In genomic region chr1:240308061-240308460, GRCh38 we compare ENCODE assay signal across 15 cellular contexts.
DNase-seq lines count a peak whose midpoint lies in the region; TF ChIP-seq lines count a peak whose summit lies in the region.
"Had no signal": no experiment of that assay in that cellular context is flagged by ENCODE, and none has a peak within 500 bp of the region (broad histone marks: within the 10 kb centered on the region; RNA-seq: fewer than 3 reads in every experiment).

No MANE protein-coding gene starts in this region.

- no TSS peak for BruUV-seq in MCF 10A (replicated peaks; lab: Mats Ljungman, UMichigan)

- no peak for DNase-seq in MCF 10A (ENCODE audit: unreplicated experiment)
- DNase-seq in breast epithelium (ENCODE audit: low spot score in 2 of 2), result no peak
- peak; percentile 3 to 31 for DNase-seq in SJCRH30
- DNase-seq in myocyte (ENCODE audit: low read depth), result peak; percentile 64
- DNase-seq in NOMO-1 treated with dmso at 0.1 percent for 144 hours (lab: John Stamatoyannopoulos, UW; ENCODE audit: unreplicated experiment), result no peak
- DNase-seq in putamen (ENCODE audit: low spot score), result no peak
- DNase-seq in spleen, result no peak
- DNase-seq in anterior cingulate cortex (lab: John Stamatoyannopoulos, UW), result no peak
- DNase-seq: C1 segment of cervical spinal cord, GF-D8, NCI-H1105 treated with DMSO at 0.1 percent for 48 hours, NCI-H187, NCI-H526 treated with DMSO at 0.1 percent for 48 hours, SW 1271 had no signal

- peaks cover 24% of the 10 kb centered on the region for H3K9me3 Mint-ChIP-seq in MCF 10A (ENCODE audit: unreplicated experiment)

- H3K27ac ChIP-seq in breast epithelium (no peak overlapping the region), SJCRH30 (no peak overlapping the region), spleen (no peak overlapping the region)
- H3K27ac ChIP-seq: 22Rv1 had no signal

- H3K4me3 Mint-ChIP-seq in MCF 10A (ENCODE audit: unreplicated experiment), result no peak overlapping the region

- no peaks in the 10 kb centered on the region for H3K4me1 ChIP-seq in breast epithelium
- H3K4me1 ChIP-seq in SJCRH30, result peaks cover 25% of the 10 kb centered on the region
- no peaks in the 10 kb centered on the region for H3K4me1 ChIP-seq in spleen

- TF ChIP-seq POLR2A in breast epithelium (IDR thresholded peaks at IDR 0.05) (no peak), spleen (IDR thresholded peaks at IDR 0.05) (no peak)

- H3K4me1 Mint-ChIP-seq in MCF 10A (ENCODE audit: insufficient read depth, unreplicated experiment), result peaks cover 34% of the 10 kb centered on the region

- peak overlapping the region; percentile 63 for H3K27ac Mint-ChIP-seq in MCF 10A (ENCODE audit: low read depth, unreplicated experiment)

- CTCF ChIA-PET in MCF 10A (lab: Yijun Ruan, JAX), result interaction anchor here (1.1 kb wide), 1 partner anchor 301 kb away, joined by 4 read pairs; no protein-coding TSS in a partner anchor

- no peak for TF ChIP-seq CTCF in MCF 10A (IDR thresholded peaks at IDR 0.05; ENCODE audit: unreplicated experiment)
- TF ChIP-seq CTCF in breast epithelium (IDR thresholded peaks at IDR 0.05), result no peak
- no peak for TF ChIP-seq CTCF in spleen (IDR thresholded peaks at IDR 0.05 in 8 of 11, conservative IDR thresholded peaks at IDR 0.05 in 3 of 11)

- H3K27me3 ChIP-seq in breast epithelium, result no peaks in the 10 kb centered on the region
- no peaks in the 10 kb centered on the region for H3K27me3 ChIP-seq in SJCRH30
- no peaks in the 10 kb centered on the region for H3K27me3 ChIP-seq in spleen (replicated peaks in 1 of 7)

- no peaks in the 10 kb centered on the region for H3K27me3 Mint-ChIP-seq in MCF 10A (ENCODE audit: insufficient read depth, unreplicated experiment)

- intact Hi-C loops in MCF 10A (cut with micrococcal nuclease), result no loop called here
- intact Hi-C loops in breast epithelium (cut with DNase I; ENCODE audit: low total_unique reads), result no loop called here
- intact Hi-C loops in spleen (cut with DNase I; ENCODE audit: low total_unique reads), result no loop called here

- WGBS in spleen, 5 donors, result 71 to 78% (median 75%) methylated on average over 2 of the region's 2 CpGs

- POLR2A ChIA-PET in MCF 10A (lab: Yijun Ruan, JAX), result interaction anchor here (0.7 kb wide), 1 partner anchor 22 kb away, joined by 3 read pairs; no protein-coding TSS in a partner anchor

- H3K36me3 Mint-ChIP-seq in MCF 10A (ENCODE audit: insufficient read depth, unreplicated experiment), result no peaks in the 10 kb centered on the region

- H3K36me3 ChIP-seq in breast epithelium, result no peaks in the 10 kb centered on the region
- H3K36me3 ChIP-seq in SJCRH30, result no peaks in the 10 kb centered on the region; the same call in 1 of the 2 replicates
- no peaks in the 10 kb centered on the region for H3K36me3 ChIP-seq in spleen

- H3K9me3 ChIP-seq in breast epithelium, result peaks cover 0 to 4% of the 10 kb centered on the region in 2 donors
- H3K9me3 ChIP-seq in SJCRH30 (replicated peaks), result no peaks in the 10 kb centered on the region
- H3K9me3 ChIP-seq in spleen, result peaks cover 0 to 19% (median 1%) of the 10 kb centered on the region in 8 donors

- H3K4me3 ChIP-seq in breast epithelium, result no peak overlapping the region
- no peak overlapping the region for H3K4me3 ChIP-seq in SJCRH30
- no peak overlapping the region for H3K4me3 ChIP-seq in spleen

Comparison
In these comparisons a context has a peak if more than half of its experiments do, and no peak if none do; other contexts are left out.
1. DNase-seq: peak in SJCRH30 (2 of 2) and myocyte (single experiment); none in MCF 10A (single experiment), breast epithelium (0 of 2), NOMO-1 treated with dmso at 0.1 percent for 144 hours (single experiment), putamen (single experiment), spleen (single experiment) and anterior cingulate cortex (0 of 58).